19 cellular contexts compared by ENCODE assay signal in the genomic region with DNA sequence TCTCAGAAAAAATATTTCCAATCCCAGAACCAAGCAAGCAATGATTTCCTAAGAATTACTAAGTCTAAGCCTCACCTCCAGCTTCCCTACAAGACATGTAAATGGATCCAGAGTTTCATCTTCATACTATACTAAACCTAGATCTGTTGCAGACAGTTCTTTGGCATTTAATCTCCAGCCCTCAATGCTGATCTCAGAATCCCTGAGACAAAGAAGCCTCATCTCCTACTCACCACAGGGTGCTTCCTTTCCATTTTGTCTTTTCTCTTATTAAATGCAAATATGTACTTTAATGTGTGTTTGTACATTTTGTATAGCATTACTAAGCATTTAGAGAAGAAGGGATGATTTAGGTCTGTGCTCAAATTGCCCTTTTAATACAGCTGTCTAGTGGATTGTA.
"Had no signal": no experiment of that assay in that cellular context is flagged by ENCODE, and none has a peak within 500 bp of the region (broad histone marks: within the 10 kb centered on the region; RNA-seq: fewer than 3 reads in every experiment).

No MANE protein-coding gene starts in this region.

- DNase-seq: cortex of kidney; effector memory CD4-positive, alpha-beta T cell; gastrocnemius medialis; left colon; mucosa of descending colon; naive thymus-derived CD8-positive, alpha-beta T cell; occipital lobe; pancreas; right cardiac atrium; small intestine; stimulated activated CD4-positive, alpha-beta T cell treated with anti-CD3 and anti-CD28 coated beads, Interleukin-12 subunit alpha, Interleukin-12 subunit beta, amount 100 ng/mL, for 4 hours; stimulated activated naive CD4-positive, alpha-beta T cell; stomach; substantia nigra; transverse colon had no signal

- H3K4me3 ChIP-seq: esophagus muscularis mucosa, gastrocnemius medialis, mucosa of descending colon, pancreas, stomach, thoracic aorta, transverse colon had no signal

- H3K4me3 Mint-ChIP-seq: naive thymus-derived CD8-positive, alpha-beta T cell had no signal

- H3K4me1 Mint-ChIP-seq: naive thymus-derived CD8-positive, alpha-beta T cell had no signal

- ATAC-seq: gastrocnemius medialis; left colon; mucosa of descending colon; naive thymus-derived CD8-positive, alpha-beta T cell; pancreas; right cardiac atrium had no signal

- H3K27me3 ChIP-seq: esophagus muscularis mucosa, gastrocnemius medialis, pancreas, stomach, transverse colon had no signal

- H3K9me3 ChIP-seq: gastrocnemius medialis, mucosa of descending colon, pancreas, stomach, thoracic aorta had no signal

- H3K27ac ChIP-seq: epithelial cell of prostate, esophagus muscularis mucosa, gastrocnemius medialis, pancreas, stomach, transverse colon had no signal

- H3K27me3 Mint-ChIP-seq: naive thymus-derived CD8-positive, alpha-beta T cell; progenitor cell of endocrine pancreas had no signal

- H3K27ac Mint-ChIP-seq: naive thymus-derived CD8-positive, alpha-beta T cell; progenitor cell of endocrine pancreas had no signal

- H3K4me1 ChIP-seq: esophagus muscularis mucosa, gastrocnemius medialis, pancreas, stomach, transverse colon had no signal

- H3K36me3 Mint-ChIP-seq: naive thymus-derived CD8-positive, alpha-beta T cell had no signal

- H3K36me3 ChIP-seq: esophagus muscularis mucosa, gastrocnemius medialis, pancreas, stomach, thoracic aorta, transverse colon had no signal
